In the genomic region with DNA sequence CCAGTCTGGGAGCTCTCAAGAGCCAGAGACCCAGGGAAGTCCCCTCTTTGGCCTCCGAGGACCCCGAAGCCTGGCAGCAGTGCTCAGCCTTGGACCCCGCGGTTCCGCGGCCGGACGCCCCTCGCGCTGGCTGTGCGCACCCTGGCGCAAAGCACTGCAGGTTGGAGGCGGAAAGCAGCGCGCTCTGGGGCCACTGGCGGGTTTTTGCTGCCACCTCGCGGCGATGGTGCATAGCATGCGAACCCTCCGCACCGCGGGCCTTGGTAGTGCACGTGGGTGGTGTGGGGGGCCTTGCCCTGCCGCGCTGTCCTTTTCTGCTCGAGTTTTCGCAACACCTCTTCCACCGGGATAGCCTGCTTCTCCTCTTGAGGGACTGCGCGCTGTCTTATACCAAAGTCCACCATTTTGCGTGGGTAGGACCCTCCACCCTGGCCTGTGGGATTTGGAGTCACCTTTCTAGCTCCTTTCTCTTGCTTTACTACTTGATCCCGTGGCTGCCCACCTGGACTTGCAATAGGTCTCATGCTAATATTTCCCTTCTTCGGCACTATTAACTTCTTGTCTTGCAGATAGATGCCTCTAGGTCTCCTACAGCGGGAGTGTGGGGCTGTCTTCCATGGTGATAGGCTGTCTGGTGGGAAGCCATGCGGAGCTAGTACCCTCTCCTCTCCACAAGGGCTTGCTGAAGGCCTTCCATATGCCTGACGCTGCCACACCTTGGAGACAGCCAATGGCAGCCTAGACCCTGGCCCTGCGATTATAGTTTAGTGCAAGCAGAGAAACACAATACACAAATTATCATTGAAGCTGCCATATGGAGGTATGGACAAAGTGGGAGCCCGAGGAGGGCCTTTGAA, we compare ENCODE assay signal across 8 cellular contexts. TPM values are rescaled to one million over a fixed set of nuclear protein-coding genes. Genes with fewer than 3 reads are reported as not detected.
DNase-seq lines count a peak whose midpoint lies in the region; ATAC-seq and TF ChIP-seq lines count a peak whose summit lies in the region.

No MANE protein-coding gene starts in this region.

- intact Hi-C loops in breast epithelium (cut with DNase I; ENCODE audit: low total_unique reads): no loop called here

- TF ChIP-seq POLR2A in breast epithelium (IDR thresholded peaks at IDR 0.05): no peak

- DNase-seq in EL (peak; percentile 65), NCI-H2171 treated with DMSO at 0.1 percent for 48 hours (lab: John Stamatoyannopoulos, UW) (peak; percentile 66), WTC11 (ENCODE audit: low spot score) (peak; percentile 90), breast epithelium (ENCODE audit: low spot score in 2 of 2) (peak; percentile 27 to 71), islet precursor cell (peak; percentile 86), OCI-M2 (lab: John Stamatoyannopoulos, UW; ENCODE audit: unreplicated experiment) (no peak)
- peak; percentile 27 to 70 for DNase-seq in stimulated activated CD4-positive, alpha-beta T cell treated with anti-CD3 and anti-CD28 coated beads, Interleukin-1b, Interleukin-23, amount 100 ng/mL, for 1 hour (ENCODE audit: low read depth in 2 of 2)

- no peaks in the 10 kb centered on the region for H3K36me3 ChIP-seq in breast epithelium

- no peak overlapping the region for H3K27ac ChIP-seq in breast epithelium

- no peak overlapping the region for H3K27ac Mint-ChIP-seq in WTC11

- peaks cover 3 to 7% of the 10 kb centered on the region in 2 donors for H3K4me1 ChIP-seq in breast epithelium

- H3K9me3 ChIP-seq in breast epithelium: no peaks in the 10 kb centered on the region

- no peaks in the 10 kb centered on the region for H3K9me3 Mint-ChIP-seq in WTC11

- peak; percentile 71 for TF ChIP-seq CTCF in WTC11 (IDR thresholded peaks at IDR 0.05)
- peak; percentile 24 to 81 (median 78) for TF ChIP-seq CTCF in breast epithelium (IDR thresholded peaks at IDR 0.05)

- POLR2A ChIA-PET in WTC11 (lab: Charles Lee): interaction anchor here (0.9 kb wide), 1 partner anchor 9 kb away, joined by 3 read pairs; no protein-coding TSS in a partner anchor

- peaks cover 2 to 52% of the 10 kb centered on the region in 2 donors for H3K27me3 ChIP-seq in breast epithelium

- H3K4me3 Mint-ChIP-seq in WTC11: peak overlapping the region; percentile 67

- CTCF ChIA-PET in WTC11 (lab: Charles Lee): interaction anchor here (0.5 to 5.8 kb wide), 65 partner anchors 9 to 918 kb away, joined by 3 to 65 read pairs (median 4); partner anchors contain the start of genes CAMKMT, PREPL and SIX2

- ATAC-seq in HG02678 (IDR thresholded peaks at IDR 0.05; ENCODE audit: unreplicated experiment) (peak; percentile 71), WTC11 (peak; percentile 65)

- H3K4me1 Mint-ChIP-seq in WTC11: peaks cover 45% of the 10 kb centered on the region

- H3K4me3 ChIP-seq in breast epithelium: peak overlapping the region in 2 of 3 donors; percentile 37 to 59

- H3K27me3 Mint-ChIP-seq in WTC11 (ENCODE audit: low read depth): peaks cover 70% of the 10 kb centered on the region

- peaks cover 3% of the 10 kb centered on the region; the same call in 1 of the 2 replicates for H3K36me3 Mint-ChIP-seq in WTC11

TF ChIP-seq in WTC11, 78 proteins besides CTCF, POLR2A, EP300 and RAD21 (continues in another document):
- no peak for TF ChIP-seq STAT6 (CRISPR knock-in tag; conservative IDR thresholded peaks at IDR 0.05; ENCODE audit: low read depth)
- 0 out of 2 replicates have a peak, but pooled peaks have one; percentile 32 for TF ChIP-seq TEAD4 (CRISPR knock-in tag; IDR thresholded peaks at IDR 0.05)
- TF ChIP-seq NFE2L1 (CRISPR knock-in tag; IDR thresholded peaks at IDR 0.05): peak; percentile 70; the same call in 1 of the 2 replicates
- TF ChIP-seq NFATC4 (CRISPR knock-in tag; IDR thresholded peaks at IDR 0.05): no peak
- TF ChIP-seq ZNF423 (CRISPR knock-in tag; IDR thresholded peaks at IDR 0.05): peak; percentile 34; the same call in 1 of the 2 replicates
- peak; percentile 25; the same call in 1 of the 2 replicates for TF ChIP-seq FOXK1 (CRISPR knock-in tag; IDR thresholded peaks at IDR 0.05)
- peak; percentile 59; the same call in 1 of the 2 replicates for TF ChIP-seq USF1 (CRISPR knock-in tag; IDR thresholded peaks at IDR 0.05)
- peak; percentile 23; the same call in 1 of the 2 replicates for TF ChIP-seq ETV6 (CRISPR knock-in tag; IDR thresholded peaks at IDR 0.05)
- 0 out of 2 replicates have a peak, but pooled peaks have one; percentile 24 for TF ChIP-seq CREM (CRISPR knock-in tag; IDR thresholded peaks at IDR 0.05)
- TF ChIP-seq TEAD1 (CRISPR knock-in tag; IDR thresholded peaks at IDR 0.05): peak; percentile 92
- peak; percentile 62 for TF ChIP-seq SMAD3 (CRISPR knock-in tag; IDR thresholded peaks at IDR 0.05; ENCODE audit: borderline replicate concordance)
- no peak for TF ChIP-seq ZNF532 (CRISPR knock-in tag; IDR thresholded peaks at IDR 0.05; ENCODE audit: borderline replicate concordance)
- no peak for TF ChIP-seq NFYB (CRISPR knock-in tag; conservative IDR thresholded peaks at IDR 0.05; ENCODE audit: low read depth)
- no peak for TF ChIP-seq MYBL2 (CRISPR knock-in tag; IDR thresholded peaks at IDR 0.05)
- TF ChIP-seq, protein P1, sequence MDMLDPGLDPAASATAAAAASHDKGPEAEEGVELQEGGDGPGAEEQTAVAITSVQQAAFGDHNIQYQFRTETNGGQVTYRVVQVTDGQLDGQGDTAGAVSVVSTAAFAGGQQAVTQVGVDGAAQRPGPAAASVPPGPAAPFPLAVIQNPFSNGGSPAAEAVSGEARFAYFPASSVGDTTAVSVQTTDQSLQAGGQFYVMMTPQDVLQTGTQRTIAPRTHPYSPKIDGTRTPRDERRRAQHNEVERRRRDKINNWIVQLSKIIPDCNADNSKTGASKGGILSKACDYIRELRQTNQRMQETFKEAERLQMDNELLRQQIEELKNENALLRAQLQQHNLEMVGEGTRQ (CRISPR knock-in tag; IDR thresholded peaks at IDR 0.05): peak; percentile 34; the same call in 1 of the 2 replicates
- peak; percentile 92 for TF ChIP-seq MAX (CRISPR knock-in tag; IDR thresholded peaks at IDR 0.05)

RNA-seq across cellular contexts. Expression of gene SIX3, which starts 14.3 kb away (rescaled TPM):
- total RNA-seq in WTC11 (2021) (6.2 to 13.2 TPM (median 6.6 TPM) in 3 replicates), breast epithelium (not detected)

RNA-seq across cellular contexts. Expression of gene SIX2, which starts 53.4 kb away (rescaled TPM):
- total RNA-seq in WTC11 (2021) (1.2 to 1.7 TPM (median 1.5 TPM) in 3 replicates), breast epithelium (1 to 10 TPM in 2 of 3 donors, under 1 TPM in 1; 0.98 to 3.5 (median 1.5) TPM)
